ENCODE assay signal across 1 cellular context in genomic region chr11:72078477-72078876, GRCh38.
TF ChIP-seq lines count a peak whose summit lies in the region.

No MANE protein-coding gene starts in this region.

TF ChIP-seq in HepG2, 621 proteins besides CTCF, POLR2A, EP300 and RAD21:
- TF ChIP-seq MIXL1 (CRISPR knock-in tag; IDR thresholded peaks at IDR 0.05): no peak
- TF ChIP-seq GMEB2 (CRISPR knock-in tag; IDR thresholded peaks at IDR 0.05; ENCODE audit: low read depth): no peak
- TF ChIP-seq HES4 (CRISPR knock-in tag; IDR thresholded peaks at IDR 0.05; ENCODE audit: borderline replicate concordance): no peak
- no peak for TF ChIP-seq ZNF557 (CRISPR knock-in tag; IDR thresholded peaks at IDR 0.05)
- no peak for TF ChIP-seq GTF3A (CRISPR knock-in tag; conservative IDR thresholded peaks at IDR 0.05)
- TF ChIP-seq, protein P1, sequence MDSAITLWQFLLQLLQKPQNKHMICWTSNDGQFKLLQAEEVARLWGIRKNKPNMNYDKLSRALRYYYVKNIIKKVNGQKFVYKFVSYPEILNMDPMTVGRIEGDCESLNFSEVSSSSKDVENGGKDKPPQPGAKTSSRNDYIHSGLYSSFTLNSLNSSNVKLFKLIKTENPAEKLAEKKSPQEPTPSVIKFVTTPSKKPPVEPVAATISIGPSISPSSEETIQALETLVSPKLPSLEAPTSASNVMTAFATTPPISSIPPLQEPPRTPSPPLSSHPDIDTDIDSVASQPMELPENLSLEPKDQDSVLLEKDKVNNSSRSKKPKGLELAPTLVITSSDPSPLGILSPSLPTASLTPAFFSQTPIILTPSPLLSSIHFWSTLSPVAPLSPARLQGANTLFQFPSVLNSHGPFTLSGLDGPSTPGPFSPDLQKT (CRISPR knock-in tag; IDR thresholded peaks at IDR 0.05; ENCODE audit: borderline replicate concordance): no peak
- no peak for TF ChIP-seq KDM2A (CRISPR knock-in tag; IDR thresholded peaks at IDR 0.05; ENCODE audit: borderline replicate concordance, low read depth)
- TF ChIP-seq ZNF256 (CRISPR knock-in tag; conservative IDR thresholded peaks at IDR 0.05): no peak
- TF ChIP-seq ZNF777 (CRISPR knock-in tag; IDR thresholded peaks at IDR 0.05): no peak
- no peak for TF ChIP-seq JUN (CRISPR knock-in tag; IDR thresholded peaks at IDR 0.05)
- no peak for TF ChIP-seq ZNF816 (CRISPR knock-in tag; IDR thresholded peaks at IDR 0.05; ENCODE audit: borderline replicate concordance)
- TF ChIP-seq CSRNP2 (CRISPR knock-in tag; conservative IDR thresholded peaks at IDR 0.05; ENCODE audit: low read depth): no peak
- TF ChIP-seq ZNF335 (CRISPR knock-in tag; IDR thresholded peaks at IDR 0.05): no peak
- TF ChIP-seq CC2D1A (CRISPR knock-in tag; IDR thresholded peaks at IDR 0.05): no peak
- TF ChIP-seq ZNF34 (CRISPR knock-in tag; IDR thresholded peaks at IDR 0.05; ENCODE audit: borderline replicate concordance): no peak
- TF ChIP-seq ZSCAN22 (CRISPR knock-in tag; IDR thresholded peaks at IDR 0.05): no peak
- TF ChIP-seq ZNF331 (CRISPR knock-in tag; IDR thresholded peaks at IDR 0.05): no peak
